ENCODE assay signal across 1 cellular context in the genomic region with DNA sequence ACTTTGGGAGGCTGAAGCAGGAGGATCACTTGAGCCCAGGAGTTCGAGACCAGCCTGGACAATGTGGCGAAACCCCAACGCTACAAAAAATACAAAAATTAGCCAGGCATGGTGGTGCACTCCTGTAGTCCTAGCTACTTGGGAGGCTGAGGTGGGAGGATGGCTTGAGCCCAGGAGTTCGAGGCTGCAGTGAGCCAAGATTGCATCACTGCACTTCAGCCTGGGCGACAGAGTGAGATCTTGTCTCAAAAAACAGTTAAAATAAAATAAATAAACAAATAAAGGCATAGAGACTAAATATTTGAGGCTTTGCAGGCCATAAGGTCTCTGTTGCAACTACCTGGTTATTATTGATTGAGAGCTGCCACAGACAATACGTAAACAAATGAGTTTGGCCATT. TPM values are rescaled to one million over a fixed set of nuclear protein-coding genes. Genes with fewer than 3 reads are reported as not detected.
"Had no signal": no experiment of that assay in that cellular context is flagged by ENCODE, and none has a peak within 500 bp of the region (broad histone marks: within the 10 kb centered on the region; RNA-seq: fewer than 3 reads in every experiment).

No MANE protein-coding gene starts in this region.

RNA-seq across cellular contexts. Expression of a gene that starts 41.9 kb away (rescaled TPM):
- total RNA-seq: GM12878 had no signal
- polyA plus RNA-seq: GM12878 had no signal
